Comparison of ENCODE assay signal across 1 cellular context in genomic region chr5:172715421-172715780, GRCh38.
TF ChIP-seq lines count a peak whose summit lies in the region.

No MANE protein-coding gene starts in this region.

TF ChIP-seq in IMR-90, 13 proteins besides CTCF, POLR2A, EP300 and RAD21 (continued from another document):
- TF ChIP-seq USF2 (IDR thresholded peaks at IDR 0.05; ENCODE audit: low read depth, low read length) = no peak
- TF ChIP-seq NFE2L2 (IDR thresholded peaks at IDR 0.05; ENCODE audit: low read depth, low read length) = no peak
- TF ChIP-seq SMC3 (IDR thresholded peaks at IDR 0.05; ENCODE audit: low read depth, low read length) = no peak
- TF ChIP-seq MAFK (IDR thresholded peaks at IDR 0.05; ENCODE audit: low read depth, low read length) = no peak
- TF ChIP-seq RFX5 (IDR thresholded peaks at IDR 0.05; ENCODE audit: low read depth, low read length) = no peak
- TF ChIP-seq RCOR1 (IDR thresholded peaks at IDR 0.05; ENCODE audit: insufficient replicate concordance, low read length) = no peak
